Comparison of ENCODE assay signal across 1 cellular context in genomic region chr17:35865412-35866355, GRCh38.
TF ChIP-seq lines count a peak whose summit lies in the region.

No MANE protein-coding gene starts in this region.

TF ChIP-seq in K562, 482 proteins besides CTCF, POLR2A, EP300 and RAD21 (continued from another document and continues in another):
- TF ChIP-seq ZNF589 (CRISPR knock-in tag; IDR thresholded peaks at IDR 0.05; ENCODE audit: low read depth) (0 out of 2 replicates have a peak, but pooled peaks have one; percentile 28), E2F1 (CRISPR knock-in tag; IDR thresholded peaks at IDR 0.05) (no peak), ATF3 (IDR thresholded peaks at IDR 0.05) (no peak; the same call in 1 of the 2 replicates), ATF3 (CRISPR knock-in tag; conservative IDR thresholded peaks at IDR 0.05) (no peak), MXD1 (CRISPR knock-in tag; IDR thresholded peaks at IDR 0.05; ENCODE audit: borderline replicate concordance, poor library complexity, severe bottlenecking) (no peak), FOXA1 (IDR thresholded peaks at IDR 0.05; ENCODE audit: borderline replicate concordance) (peak; percentile 11; the same call in 1 of the 2 replicates), HMGXB4 (CRISPR knock-in tag; IDR thresholded peaks at IDR 0.05) (no peak), CC2D1A (IDR thresholded peaks at IDR 0.05) (no peak), ZNF143 (CRISPR knock-in tag; IDR thresholded peaks at IDR 0.05) (no peak), NFIC (IDR thresholded peaks at IDR 0.05) (peak; percentile 78), DNMT1 (IDR thresholded peaks at IDR 0.05) (no peak), EGR1 (conservative IDR thresholded peaks at IDR 0.05) (no peak), MCM7 (IDR thresholded peaks at IDR 0.05) (no peak), ZNF384 (IDR thresholded peaks at IDR 0.05; ENCODE audit: low read depth, low read length) (peak; percentile 84), ZNF444 (CRISPR knock-in tag; IDR thresholded peaks at IDR 0.05) (no peak), ELF1 (tag; IDR thresholded peaks at IDR 0.05) (no peak), TEAD2 (tag; IDR thresholded peaks at IDR 0.05) (no peak), CREB1 (IDR thresholded peaks at IDR 0.05) (no peak), CREB1 (CRISPR knock-in tag; IDR thresholded peaks at IDR 0.05) (no peak), PCBP1 (IDR thresholded peaks at IDR 0.05; ENCODE audit: low read depth, low read length, poor library complexity, severe bottlenecking) (no peak), POLR2AphosphoS2 (IDR thresholded peaks at IDR 0.05; ENCODE audit: low read length) (no peak), NBN (IDR thresholded peaks at IDR 0.05; ENCODE audit: low read depth) (no peak), ZNF280B (CRISPR knock-in tag; IDR thresholded peaks at IDR 0.05) (no peak), ERF (CRISPR knock-in tag; IDR thresholded peaks at IDR 0.05) (no peak), MYC (IDR thresholded peaks at IDR 0.05; ENCODE audit: low read depth, low read length) (no peak), MYC (CRISPR knock-in tag; IDR thresholded peaks at IDR 0.05; ENCODE audit: borderline replicate concordance, low read depth) (no peak), ZNF449 (CRISPR knock-in tag; IDR thresholded peaks at IDR 0.05) (no peak), RAD51 (IDR thresholded peaks at IDR 0.05; ENCODE audit: borderline replicate concordance, low read depth) (no peak), KDM2B (CRISPR knock-in tag; IDR thresholded peaks at IDR 0.05) (no peak), SMARCA4 (IDR thresholded peaks at IDR 0.05) (0 out of 2 replicates have a peak, but pooled peaks have one; percentile 36), GATAD2A (IDR thresholded peaks at IDR 0.05) (no peak), ZBTB17 (CRISPR knock-in tag; IDR thresholded peaks at IDR 0.05) (no peak), ZFP1 (CRISPR knock-in tag; IDR thresholded peaks at IDR 0.05) (no peak), ZSCAN29 (IDR thresholded peaks at IDR 0.05) (no peak), RREB1 (CRISPR knock-in tag; IDR thresholded peaks at IDR 0.05) (no peak), NCOA4 (IDR thresholded peaks at IDR 0.05; ENCODE audit: partially characterized antibody) (no peak), THRB (CRISPR knock-in tag; conservative IDR thresholded peaks at IDR 0.05) (no peak), TAF7 (tag; IDR thresholded peaks at IDR 0.05) (no peak), KDM4B (IDR thresholded peaks at IDR 0.05; ENCODE audit: borderline replicate concordance in 2 of 2, low read depth in 1 of 2) (no peak), JUND (IDR thresholded peaks at IDR 0.05; ENCODE audit: borderline replicate concordance, low read depth, low read length) (peak; percentile 37; the same call in 1 of the 2 replicates), JUND (tag; IDR thresholded peaks at IDR 0.05; ENCODE audit: borderline replicate concordance, low read depth, low read length) (no peak), CBFB (CRISPR knock-in tag; IDR thresholded peaks at IDR 0.05) (no peak), HMG20A (CRISPR knock-in tag; conservative IDR thresholded peaks at IDR 0.05) (no peak), ATF4 (CRISPR knock-in tag; IDR thresholded peaks at IDR 0.05) (no peak)
